ENCODE assay signal across 1 cellular context in genomic region chr4:190019023-190019858, GRCh38.
TF ChIP-seq lines count a peak whose summit lies in the region.

No MANE protein-coding gene starts in this region.

TF ChIP-seq in H1, 55 proteins besides CTCF, POLR2A, EP300 and RAD21:
- TF ChIP-seq USF2 (IDR thresholded peaks at IDR 0.05; ENCODE audit: low read length) (no peak), GTF2F1 (IDR thresholded peaks at IDR 0.05; ENCODE audit: borderline replicate concordance, low read depth, low read length) (no peak), POLR2AphosphoS5 (IDR thresholded peaks at IDR 0.05; ENCODE audit: low read depth, low read length) (no peak), ASH2L (IDR thresholded peaks at IDR 0.05; ENCODE audit: low read length) (no peak), JUND (IDR thresholded peaks at IDR 0.05; ENCODE audit: low read length) (no peak), RFX5 (IDR thresholded peaks at IDR 0.05; ENCODE audit: borderline replicate concordance, low read depth, low read length) (no peak), NRF1 (IDR thresholded peaks at IDR 0.05; ENCODE audit: low read depth, low read length) (no peak), EZH2 (IDR thresholded peaks at IDR 0.05; ENCODE audit: low read depth, low read length, severe bottlenecking) (peak; percentile 55), ZNF274 (IDR thresholded peaks at IDR 0.05; ENCODE audit: borderline replicate concordance, extremely low read depth, low read length) (no peak), SIX5 (IDR thresholded peaks at IDR 0.05; ENCODE audit: low read depth, low read length) (no peak), JUN (IDR thresholded peaks at IDR 0.05; ENCODE audit: low read depth, low read length) (no peak), E2F6 (IDR thresholded peaks at IDR 0.05) (0 out of 2 replicates have a peak, but pooled peaks have one; percentile 18), ATF3 (IDR thresholded peaks at IDR 0.05; ENCODE audit: insufficient read depth, low read depth, low read length) (no peak), CHD1 (IDR thresholded peaks at IDR 0.05; ENCODE audit: low read depth, low read length) (no peak), TAF7 (optimal IDR thresholded peaks at IDR 0.05; ENCODE audit: borderline replicate concordance, low read depth, low read length) (no peak), CBX8 (IDR thresholded peaks at IDR 0.05; ENCODE audit: borderline replicate concordance, low read depth, low read length) (peak; percentile 99; the same call in 1 of the 2 replicates), MAX (IDR thresholded peaks at IDR 0.05) (no peak), CBX5 (IDR thresholded peaks at IDR 0.05; ENCODE audit: low read depth, low read length) (no peak), TAF1 (IDR thresholded peaks at IDR 0.05; ENCODE audit: low read depth, low read length) (no peak), HDAC2 (IDR thresholded peaks at IDR 0.05; ENCODE audit: borderline replicate concordance in 1 of 2, low read depth in 2 of 2, low read length in 2 of 2) (no peak), MAFK (IDR thresholded peaks at IDR 0.05; ENCODE audit: low read depth, low read length) (no peak), GABPA (IDR thresholded peaks at IDR 0.05; ENCODE audit: borderline replicate concordance, insufficient read depth, low read length) (0 out of 2 replicates have a peak, but pooled peaks have one; percentile 8), ATF2 (IDR thresholded peaks at IDR 0.05; ENCODE audit: low read length) (no peak), SUZ12 (IDR thresholded peaks at IDR 0.05; ENCODE audit: low read length) (peak; percentile 62), SP4 (IDR thresholded peaks at IDR 0.05; ENCODE audit: low read length) (no peak), SIRT6 (IDR thresholded peaks at IDR 0.05; ENCODE audit: low read length) (no peak), TCF12 (IDR thresholded peaks at IDR 0.05; ENCODE audit: low read depth, low read length) (no peak), TBP (IDR thresholded peaks at IDR 0.05; ENCODE audit: low read depth, low read length) (no peak), FOSL1 (IDR thresholded peaks at IDR 0.05; ENCODE audit: insufficient read depth, low read depth, low read length) (no peak), HDAC6 (IDR thresholded peaks at IDR 0.05; ENCODE audit: low read depth, low read length) (no peak), KDM4A (IDR thresholded peaks at IDR 0.05; ENCODE audit: low read depth, low read length, severe bottlenecking) (peak; percentile 57)
TF ChIP-seq in H1: peak in this region for 6.
